ENCODE assay signal across 8 cellular contexts in genomic region chr5:139863855-139864558, GRCh38.
A peak's percentile ranks its signal among the peaks of the same experiment; 100 is the strongest.
DNase-seq lines count a peak whose midpoint lies in the region; ATAC-seq lines count a peak whose summit lies in the region.

No MANE protein-coding gene starts in this region.

- DNase-seq in NCI-H446 (lab: John Stamatoyannopoulos, UW) = peak; percentile 6 to 74
- no peak for DNase-seq in NCI-H446 treated with DMSO at 0.1 percent for 48 hours (lab: John Stamatoyannopoulos, UW)
- peak; percentile 67 for DNase-seq in HPDE6-E6E7 (ENCODE audit: extremely low spot score)
- DNase-seq in T follicular helper cell (ENCODE audit: low read depth) = peak; percentile 35
- DNase-seq in left ventricle myocardium superior = peak; percentile 74
- DNase-seq in retina = peak; percentile 80

- H3K27ac ChIP-seq in angular gyrus (ENCODE audit: low read depth, low read length) = peak overlapping the region; percentile 58

- intact Hi-C loops in left ventricle myocardium superior (cut with micrococcal nuclease) = loop anchor here (10.0 kb wide), 2 partner anchors 79 to 101 kb away; no protein-coding TSS in a partner anchor

- ATAC-seq in left ventricle myocardium superior (peak; percentile 84), GM21381 (IDR thresholded peaks at IDR 0.05; ENCODE audit: unreplicated experiment) (no peak)
